8 cellular contexts compared by ENCODE assay signal in the genomic region with DNA sequence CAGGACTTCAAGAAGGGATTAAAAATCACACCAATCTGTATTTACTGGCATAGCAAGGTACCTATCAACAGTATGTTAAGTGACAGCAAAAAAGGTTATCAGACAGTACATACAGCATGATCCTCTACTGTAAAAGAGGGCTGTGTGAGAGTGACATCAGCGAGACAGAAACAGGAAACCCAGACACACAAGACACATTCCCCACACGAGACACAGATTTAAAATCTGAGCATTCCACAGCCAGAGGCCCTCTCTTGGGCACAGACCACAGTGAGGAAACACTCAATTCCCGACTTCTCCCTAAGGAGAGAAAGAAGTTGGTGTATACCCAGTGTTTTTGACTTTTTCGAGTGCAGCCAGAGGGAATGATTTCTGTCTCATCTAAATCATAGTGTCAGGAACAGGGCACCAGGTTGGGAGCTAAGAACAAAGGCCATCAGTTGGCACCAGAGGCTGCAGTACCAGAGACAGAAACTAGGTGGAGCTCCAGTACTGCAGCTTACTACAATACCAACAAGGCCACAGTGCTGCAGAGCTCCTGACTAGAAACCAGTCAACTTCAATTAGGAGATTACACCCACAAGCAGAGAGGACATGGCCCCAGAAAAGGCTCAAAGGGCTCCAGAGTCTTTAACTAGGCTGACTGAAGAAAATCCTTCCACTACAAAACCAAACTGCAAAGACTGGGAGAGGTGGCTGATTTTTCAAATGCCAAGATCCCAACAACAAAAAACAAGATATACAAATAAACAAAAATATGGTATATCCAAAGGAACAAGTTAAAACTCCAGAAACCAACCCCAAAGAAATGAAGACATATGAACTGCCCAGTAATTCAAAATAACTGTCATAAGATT. TPM values are rescaled to one million over a fixed set of nuclear protein-coding genes. Genes with fewer than 3 reads are reported as not detected.
DNase-seq lines count a peak whose midpoint lies in the region; ATAC-seq and TF ChIP-seq lines count a peak whose summit lies in the region.

No MANE protein-coding gene starts in this region.

- H3K9me3 ChIP-seq in vagina: no peaks in the 10 kb centered on the region

- H3K4me3 ChIP-seq in vagina: no peak overlapping the region

- TF ChIP-seq CTCF in progenitor cell of endocrine pancreas (IDR thresholded peaks at IDR 0.05; ENCODE audit: unreplicated experiment) (peak; percentile 98), vagina (IDR thresholded peaks at IDR 0.05) (peak; percentile 87 to 94 (median 93))

- ATAC-seq in GM21529 (IDR thresholded peaks at IDR 0.05; ENCODE audit: unreplicated experiment) (peak; percentile 65), SK-N-SH treated with all-trans-retinoic acid at 6 μM for 48 hours (peak; percentile 100)

- H3K4me3 Mint-ChIP-seq in progenitor cell of endocrine pancreas (ENCODE audit: low read depth): no peak overlapping the region

- no peaks in the 10 kb centered on the region for H3K27me3 Mint-ChIP-seq in progenitor cell of endocrine pancreas

- peak; percentile 82 for DNase-seq in COLO668 (lab: John Stamatoyannopoulos, UW; ENCODE audit: unreplicated experiment)
- DNase-seq in NCI-H1417 (lab: John Stamatoyannopoulos, UW): peak; percentile 70 to 90 (median 80)
- peak; percentile 78 for DNase-seq in activated naive CD4-positive, alpha-beta T cell treated with anti-CD3 and anti-CD28 coated beads, Interleukin-2, amount 50 U/mL, for 16 hours
- DNase-seq in head of caudate nucleus: peak; percentile 47 to 95 (median 87)
- DNase-seq in progenitor cell of endocrine pancreas (ENCODE audit: low spot score, unreplicated experiment): peak; percentile 71
- DNase-seq in vagina (ENCODE audit: extremely low spot score in 2 of 2): no peak

- no peaks in the 10 kb centered on the region for H3K4me1 ChIP-seq in vagina

- H3K27ac ChIP-seq in vagina: no peak overlapping the region

- peaks cover 1% of the 10 kb centered on the region for H3K36me3 Mint-ChIP-seq in progenitor cell of endocrine pancreas (ENCODE audit: insufficient read depth)

- H3K27me3 ChIP-seq in vagina: no peaks in the 10 kb centered on the region

- no peak for TF ChIP-seq POLR2A in vagina (IDR thresholded peaks at IDR 0.05)

- H3K36me3 ChIP-seq in vagina: no peaks in the 10 kb centered on the region

- intact Hi-C loops in head of caudate nucleus (cut with DNase I) (loop anchor here (2.0 kb wide), 1 partner anchor 189 kb away; no protein-coding TSS in a partner anchor), vagina (cut with DNase I) (loop anchor here (5.0 kb wide), 1 partner anchor 188 kb away; no protein-coding TSS in a partner anchor)

- no peaks in the 10 kb centered on the region for H3K9me3 Mint-ChIP-seq in progenitor cell of endocrine pancreas (ENCODE audit: low read depth)

- peaks cover 5% of the 10 kb centered on the region for H3K4me1 Mint-ChIP-seq in progenitor cell of endocrine pancreas (ENCODE audit: low read depth)

- H3K27ac Mint-ChIP-seq in progenitor cell of endocrine pancreas: peak overlapping the region; percentile 50

TF ChIP-seq in SK-N-SH treated with all-trans-retinoic acid at 6 μM for 48 hours, 23 proteins besides CTCF, POLR2A, EP300 and RAD21:
- TF ChIP-seq ZFP30 (CRISPR knock-in tag; IDR thresholded peaks at IDR 0.05) (no peak), PATZ1 (CRISPR knock-in tag; IDR thresholded peaks at IDR 0.05; ENCODE audit: borderline replicate concordance) (no peak), ZNF70 (CRISPR knock-in tag; IDR thresholded peaks at IDR 0.05) (no peak), RARB (CRISPR knock-in tag; IDR thresholded peaks at IDR 0.05) (no peak), TOX (CRISPR knock-in tag; IDR thresholded peaks at IDR 0.05; ENCODE audit: borderline replicate concordance) (no peak), PPARA (CRISPR knock-in tag; IDR thresholded peaks at IDR 0.05; ENCODE audit: borderline replicate concordance) (no peak), CREB5 (CRISPR knock-in tag; IDR thresholded peaks at IDR 0.05; ENCODE audit: low read depth) (no peak)
- TF ChIP-seq, protein P1, sequence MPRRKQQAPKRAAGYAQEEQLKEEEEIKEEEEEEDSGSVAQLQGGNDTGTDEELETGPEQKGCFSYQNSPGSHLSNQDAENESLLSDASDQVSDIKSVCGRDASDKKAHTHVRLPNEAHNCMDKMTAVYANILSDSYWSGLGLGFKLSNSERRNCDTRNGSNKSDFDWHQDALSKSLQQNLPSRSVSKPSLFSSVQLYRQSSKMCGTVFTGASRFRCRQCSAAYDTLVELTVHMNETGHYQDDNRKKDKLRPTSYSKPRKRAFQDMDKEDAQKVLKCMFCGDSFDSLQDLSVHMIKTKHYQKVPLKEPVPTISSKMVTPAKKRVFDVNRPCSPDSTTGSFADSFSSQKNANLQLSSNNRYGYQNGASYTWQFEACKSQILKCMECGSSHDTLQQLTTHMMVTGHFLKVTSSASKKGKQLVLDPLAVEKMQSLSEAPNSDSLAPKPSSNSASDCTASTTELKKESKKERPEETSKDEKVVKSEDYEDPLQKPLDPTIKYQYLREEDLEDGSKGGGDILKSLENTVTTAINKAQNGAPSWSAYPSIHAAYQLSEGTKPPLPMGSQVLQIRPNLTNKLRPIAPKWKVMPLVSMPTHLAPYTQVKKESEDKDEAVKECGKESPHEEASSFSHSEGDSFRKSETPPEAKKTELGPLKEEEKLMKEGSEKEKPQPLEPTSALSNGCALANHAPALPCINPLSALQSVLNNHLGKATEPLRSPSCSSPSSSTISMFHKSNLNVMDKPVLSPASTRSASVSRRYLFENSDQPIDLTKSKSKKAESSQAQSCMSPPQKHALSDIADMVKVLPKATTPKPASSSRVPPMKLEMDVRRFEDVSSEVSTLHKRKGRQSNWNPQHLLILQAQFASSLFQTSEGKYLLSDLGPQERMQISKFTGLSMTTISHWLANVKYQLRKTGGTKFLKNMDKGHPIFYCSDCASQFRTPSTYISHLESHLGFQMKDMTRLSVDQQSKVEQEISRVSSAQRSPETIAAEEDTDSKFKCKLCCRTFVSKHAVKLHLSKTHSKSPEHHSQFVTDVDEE (CRISPR knock-in tag; IDR thresholded peaks at IDR 0.05): no peak

RNA-seq across cellular contexts. Expression of gene UNC50, which starts 41.0 kb away (rescaled TPM):
- total RNA-seq in progenitor cell of endocrine pancreas (39.3 and 43.4 TPM in 2 replicates), vagina (25.8 TPM)

RNA-seq across cellular contexts. Expression of gene COA5, which starts 41.1 kb away (rescaled TPM):
- 45.2 TPM in 2 replicates for total RNA-seq in progenitor cell of endocrine pancreas
- 24.1 TPM for total RNA-seq in vagina

Comparison
In these comparisons a context has a peak if more than half of its experiments do, and no peak if none do; other contexts are left out.
1. DNase-seq: peak in COLO668 (single experiment), NCI-H1417 (3 of 3), activated naive CD4-positive, alpha-beta T cell treated with anti-CD3 and anti-CD28 coated beads, Interleukin-2, amount 50 U/mL, for 16 hours (single experiment), head of caudate nucleus (42 of 42) and progenitor cell of endocrine pancreas (single experiment); none in vagina (0 of 2).